In genomic region chr11:47125083-47125482, GRCh38 we compare ENCODE assay signal across 18 cellular contexts.
"Had no signal": no experiment of that assay in that cellular context is flagged by ENCODE, and none has a peak within 500 bp of the region (broad histone marks: within the 10 kb centered on the region; RNA-seq: fewer than 3 reads in every experiment).

No MANE protein-coding gene starts in this region.

- DNase-seq: effector CD4-positive, alpha-beta T cell; heart left ventricle; hypothalamus; kidney glomerular epithelial cell; naive thymus-derived CD4-positive, alpha-beta T cell; sigmoid colon; small intestine; stimulated activated CD4-positive, alpha-beta T cell treated with anti-CD3 and anti-CD28 coated beads, Interleukin-12 subunit alpha, Interleukin-12 subunit beta, amount 100 ng/mL, for 4 hours; stimulated activated naive CD8-positive, alpha-beta T cell treated with anti-CD3 and anti-CD28 coated beads, Interleukin-15, Interleukin-2, amounts not matched to agents 100 U/mL and 50 U/mL, for 24 hours; tibial artery; upper lobe of left lung had no signal

- FAIRE-seq: frontal cortex, islet of Langerhans, small intestine had no signal

- H3K27ac ChIP-seq: coronary artery, heart left ventricle, neutrophil, right atrium auricular region, sigmoid colon, suprapubic skin, tibial artery, upper lobe of left lung, vagina had no signal

- H3K9me3 ChIP-seq: heart left ventricle, neutrophil, right atrium auricular region, sigmoid colon, suprapubic skin, tibial artery, upper lobe of left lung, vagina had no signal

- H3K36me3 ChIP-seq: heart left ventricle, neutrophil, right atrium auricular region, sigmoid colon, suprapubic skin, tibial artery, upper lobe of left lung, vagina had no signal

- H3K4me1 ChIP-seq: heart left ventricle, right atrium auricular region, sigmoid colon, tibial artery, upper lobe of left lung, vagina had no signal

- ATAC-seq: heart left ventricle; naive thymus-derived CD4-positive, alpha-beta T cell; stimulated activated naive CD8-positive, alpha-beta T cell treated with anti-CD3 and anti-CD28 coated beads, Interleukin-15, Interleukin-2, amounts not matched to agents 100 U/mL and 50 U/mL, for 24 hours had no signal

- H3K4me3 ChIP-seq: coronary artery, heart left ventricle, right atrium auricular region, sigmoid colon, suprapubic skin, tibial artery, upper lobe of left lung, vagina had no signal

- H3K27me3 ChIP-seq: heart left ventricle, neutrophil, right atrium auricular region, sigmoid colon, suprapubic skin, tibial artery, upper lobe of left lung, vagina had no signal
